Comparison of ENCODE assay signal across 15 cellular contexts in the genomic region with DNA sequence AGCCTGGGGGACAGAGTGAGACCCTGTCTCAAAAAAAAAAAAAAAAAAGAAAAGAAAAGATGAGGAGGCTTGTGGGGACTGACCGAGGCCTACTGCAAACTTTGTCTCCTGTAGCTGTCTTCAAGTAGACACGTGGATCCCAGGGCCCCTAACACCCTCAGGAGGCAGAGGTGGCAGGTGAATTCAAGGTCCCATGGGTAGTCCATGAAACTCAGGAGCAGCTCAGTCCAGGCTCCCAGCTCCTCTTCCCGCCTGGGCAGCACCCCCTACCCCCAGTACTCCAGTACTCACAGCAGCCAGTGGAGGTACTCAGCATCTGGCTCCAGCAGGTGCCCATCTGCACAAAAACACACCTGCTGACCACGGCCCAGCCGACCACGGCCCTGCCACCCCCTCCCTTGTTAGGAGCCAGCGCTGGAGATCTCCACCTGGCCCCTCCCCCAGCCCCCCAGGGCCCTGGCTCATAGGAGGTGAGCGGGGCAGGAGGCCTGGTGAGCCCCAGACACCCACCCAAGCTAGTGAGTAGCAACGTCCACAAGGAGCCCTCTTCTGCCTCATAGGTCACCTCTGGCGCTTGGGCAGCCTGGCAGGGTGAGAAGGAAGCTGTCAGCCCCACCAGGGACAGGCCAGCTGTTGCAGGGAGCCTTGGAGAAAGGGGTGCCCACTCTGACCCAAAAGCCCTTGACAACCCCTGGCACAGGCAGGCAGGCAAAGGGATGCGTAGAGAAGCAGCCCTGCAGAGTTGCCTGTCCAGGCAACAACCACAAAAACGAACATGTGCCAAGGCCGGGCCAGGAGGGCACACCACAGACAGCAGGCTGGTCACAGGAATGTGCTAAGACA. TPM values are rescaled to one million over a fixed set of nuclear protein-coding genes. Genes with fewer than 3 reads are reported as not detected.
DNase-seq lines count a peak whose midpoint lies in the region; ATAC-seq, FAIRE-seq and TF ChIP-seq lines count a peak whose summit lies in the region.
"Had no signal": no experiment of that assay in that cellular context is flagged by ENCODE, and none has a peak within 500 bp of the region (broad histone marks: within the 10 kb centered on the region; RNA-seq: fewer than 3 reads in every experiment).

No MANE protein-coding gene starts in this region.

- intact Hi-C loops in activated CD4-positive, alpha-beta T cell treated with anti-CD3 and anti-CD28 coated beads, Interleukin-2, amount 10 ng/mL, durations not matched to agents 24 days and 14 days (cut with micrococcal nuclease), result loop anchor here (10.0 kb wide), 2 partner anchors 174 to 204 kb away; partner anchors contain the start of genes EXOC7, GALR2, SRP68 and ZACN
- intact Hi-C loops in sigmoid colon (cut with DNase I), result loop anchor here (10.0 kb wide), 1 partner anchor 174 kb away; the partner anchor contains the start of genes GALR2, SRP68 and ZACN

- peaks cover 0 to 14% of the 10 kb centered on the region in 2 experiments; a peak in 2 of 4 replicates for H3K79me2 ChIP-seq in H1 (ENCODE audit: control insufficient read depth in 1 of 2, insufficient read depth in 2 of 2, low read length in 2 of 2)

- 90% methylated on average over 10 of the region's 13 CpGs; no CpG with 5 or more reads in 1 of the 2 experiments for WGBS in H1 (ENCODE audit: extremely low coverage in 1 of 2, insufficient coverage in 1 of 2, insufficient read length in 1 of 2, insufficient replicate concordance in 2 of 2, low coverage in 1 of 2, low lambda C conversion rate in 2 of 2, missing lambda C conversion rate in 1 of 2), 2 experiments
- 86 to 92% methylated on average over 13 of the region's 13 CpGs for WGBS in sigmoid colon, 2 donors

- no peak overlapping the region for H2BK20ac ChIP-seq in H1 (ENCODE audit: low read length)

- no peak overlapping the region for H3K23ac ChIP-seq in H1 (ENCODE audit: insufficient read length)

- H3K36me3 ChIP-seq in H1 (ENCODE audit: control insufficient read depth in 2 of 4, insufficient read depth in 4 of 4, low read length in 3 of 4) (peaks cover 5 to 35% (median 23%) of the 10 kb centered on the region in 4 experiments; a peak in 7 of 8 replicates), sigmoid colon (peaks cover 25 to 51% (median 34%) of the 10 kb centered on the region in 4 donors)

- no peak overlapping the region for H4K8ac ChIP-seq in H1 (ENCODE audit: extremely low read depth, insufficient read depth, low read length)

- no peak overlapping the region for H3K9ac ChIP-seq in H1 (replicated peaks in 1 of 4; ENCODE audit: extremely low read depth in 1 of 4, low read depth in 3 of 4, low read length in 3 of 4)
- H3K9ac ChIP-seq: BLaER1 had no signal

- H3K4me2 ChIP-seq in H1 (ENCODE audit: insufficient read depth in 1 of 2, low read depth in 2 of 2, low read length in 2 of 2), result no peak overlapping the region
- H3K4me2 ChIP-seq: BLaER1 had no signal

- no peak for ATAC-seq in HG02970 (IDR thresholded peaks at IDR 0.05; ENCODE audit: low FRiP score, unreplicated experiment)
- no peak for ATAC-seq in activated CD4-positive, CD25-positive, alpha-beta regulatory T cell treated with anti-CD3 and anti-CD28 coated beads, Interleukin-2, amount 50 U/mL, for 24 hours

- H3K27me3 Mint-ChIP-seq in activated CD4-positive, alpha-beta T cell treated with anti-CD3 and anti-CD28 coated beads, Interleukin-2, amount 10 ng/mL, durations not matched to agents 24 days and 14 days, result no peaks in the 10 kb centered on the region

- no peak overlapping the region for H3K56ac ChIP-seq in H1 (replicated peaks; ENCODE audit: insufficient read length, low read depth, low read length)

- H4K5ac ChIP-seq in H1 (ENCODE audit: insufficient read length, low read depth, low read length), result no peak overlapping the region

- DNase-seq in activated CD4-positive, alpha-beta T cell treated with anti-CD3 and anti-CD28 coated beads, Interleukin-2, amount 10 ng/mL, durations not matched to agents 24 days and 14 days, result peak; percentile 53
- no peak for DNase-seq in activated CD4-positive, alpha-beta T cell treated with anti-CD3 and anti-CD28 coated beads for 1 hour
- no peak for DNase-seq in H1 (ENCODE audit: low read depth in 1 of 2, low spot score in 2 of 2)
- DNase-seq in sigmoid colon, result peak; percentile 55
- DNase-seq: DMS 273 treated with DMSO at 0.1 percent for 48 hours, Kasumi-1, NCI-H1105 treated with DMSO at 0.1 percent for 48 hours, NCI-H187, NCI-H82, SHP77 treated with DMSO at 0.1 percent for 48 hours had no signal

- H2AK5ac ChIP-seq in H1 (ENCODE audit: low read depth, low read length), result no peak overlapping the region

- no peak for TF ChIP-seq RAD21 in H1 (IDR thresholded peaks at IDR 0.05 in 1 of 2, conservative IDR thresholded peaks at IDR 0.05 in 1 of 2; ENCODE audit: low read depth in 2 of 2, low read length in 2 of 2)

- no peak overlapping the region for H4K91ac ChIP-seq in H1 (replicated peaks; ENCODE audit: insufficient read length, low read length)

- H2BK120ac ChIP-seq in H1 (replicated peaks; ENCODE audit: low read depth, low read length), result no peak overlapping the region

- H2BK12ac ChIP-seq in H1 (ENCODE audit: low read depth, low read length), result no peak overlapping the region

- no peak for TF ChIP-seq EP300 in H1 (IDR thresholded peaks at IDR 0.05; ENCODE audit: borderline replicate concordance in 1 of 2, low read depth in 2 of 2, low read length in 2 of 2)
- TF ChIP-seq EP300 in sigmoid colon (IDR thresholded peaks at IDR 0.05), result no peak

- H3K79me1 ChIP-seq in H1 (ENCODE audit: low read depth, low read length), result no peaks in the 10 kb centered on the region; the same call in 1 of the 2 replicates

- peaks cover 0 to 7% (median 4%) of the 10 kb centered on the region in 4 experiments; a peak in 5 of 7 replicates for H3K4me1 ChIP-seq in H1 (replicated peaks in 1 of 4; ENCODE audit: control insufficient read depth in 3 of 4, insufficient read depth in 4 of 4, low read length in 3 of 4)
- peaks cover 0 to 30% (median 22%) of the 10 kb centered on the region in 4 donors for H3K4me1 ChIP-seq in sigmoid colon

- H3K27ac Mint-ChIP-seq in activated CD4-positive, alpha-beta T cell treated with anti-CD3 and anti-CD28 coated beads, Interleukin-2, amount 10 ng/mL, durations not matched to agents 24 days and 14 days, result no peak overlapping the region

- no peak overlapping the region for H3K14ac ChIP-seq in H1 (ENCODE audit: insufficient read length)

- no peak overlapping the region for H3K4me3 Mint-ChIP-seq in activated CD4-positive, alpha-beta T cell treated with anti-CD3 and anti-CD28 coated beads, Interleukin-2, amount 10 ng/mL, durations not matched to agents 24 days and 14 days

- POLR2A ChIA-PET in H1 (lab: Charles Lee; ENCODE audit: partially characterized antibody), result interaction anchor here (0.6 to 7.4 kb wide), 6 partner anchors 14 to 379 kb away, joined by 3 to 40 read pairs (median 3); no protein-coding TSS in a partner anchor

- peaks cover 11% of the 10 kb centered on the region for H3K4me1 Mint-ChIP-seq in activated CD4-positive, alpha-beta T cell treated with anti-CD3 and anti-CD28 coated beads, Interleukin-2, amount 10 ng/mL, durations not matched to agents 24 days and 14 days

- no peak overlapping the region for H2AFZ ChIP-seq in H1 (ENCODE audit: low read length)

- no peak overlapping the region for H2BK15ac ChIP-seq in H1 (ENCODE audit: low read length)

- CTCF ChIA-PET in H1 (lab: Charles Lee; ENCODE audit: partially characterized antibody), result interaction anchor here (0.6 to 51.3 kb wide), 6 partner anchors 11 to 1045 kb away, joined by 3 to 885 read pairs (median 4); partner anchors contain the start of gene CDK3

- no peaks in the 10 kb centered on the region for H3K9me3 Mint-ChIP-seq in activated CD4-positive, alpha-beta T cell treated with anti-CD3 and anti-CD28 coated beads, Interleukin-2, amount 10 ng/mL, durations not matched to agents 24 days and 14 days

- peaks cover 25% of the 10 kb centered on the region for H3K36me3 Mint-ChIP-seq in activated CD4-positive, alpha-beta T cell treated with anti-CD3 and anti-CD28 coated beads, Interleukin-2, amount 10 ng/mL, durations not matched to agents 24 days and 14 days (ENCODE audit: low read depth)

- TF ChIP-seq POLR2A in H1 (IDR thresholded peaks at IDR 0.05; ENCODE audit: control extremely low read depth in 1 of 2, low read depth in 2 of 2, low read length in 2 of 2), result no peak
- TF ChIP-seq POLR2A in sigmoid colon (IDR thresholded peaks at IDR 0.05), result no peak

- H3K4me3 ChIP-seq in H1 (ENCODE audit: extremely low read depth in 1 of 4, insufficient read depth in 2 of 4, low read depth in 3 of 4, low read length in 4 of 4) (no peak overlapping the region), sigmoid colon (no peak overlapping the region)
- H3K4me3 ChIP-seq: BLaER1 had no signal

- FAIRE-seq in H1 (lab: Jason Lieb, UNC), result no peak
- FAIRE-seq: RCC 7860 had no signal

- H3K27me3 ChIP-seq in H1 (replicated peaks in 1 of 4; ENCODE audit: control insufficient read depth in 3 of 4, extremely low read depth in 1 of 4, insufficient read depth in 3 of 4, low read length in 3 of 4) (no peaks in the 10 kb centered on the region), sigmoid colon (no peaks in the 10 kb centered on the region)
- H3K27me3 ChIP-seq: BLaER1 had no signal

- peaks cover 2 to 5% of the 10 kb centered on the region in 2 experiments for H4K20me1 ChIP-seq in H1 (replicated peaks in 1 of 2; ENCODE audit: control insufficient read depth in 1 of 2, insufficient read depth in 2 of 2, low read length in 2 of 2)
- H4K20me1 ChIP-seq: BLaER1 had no signal

- H3K9me3 ChIP-seq in H1 (ENCODE audit: insufficient read depth in 2 of 2, low read depth in 1 of 2, low read length in 1 of 2) (no peaks in the 10 kb centered on the region), sigmoid colon (no peaks in the 10 kb centered on the region)
- H3K9me3 ChIP-seq: BLaER1 had no signal

- no peak overlapping the region for H3K18ac ChIP-seq in H1 (ENCODE audit: extremely low read depth, low read length)

- TF ChIP-seq CTCF in H1 (IDR thresholded peaks at IDR 0.05; ENCODE audit: control extremely low read depth in 1 of 3, insufficient read depth in 1 of 3, low read depth in 1 of 3, low read length in 3 of 3) (no peak), sigmoid colon (IDR thresholded peaks at IDR 0.05) (no peak)

- H3K23me2 ChIP-seq in H1 (ENCODE audit: low read depth, low read length), result peaks cover 5% of the 10 kb centered on the region; the same call in 1 of the 2 replicates

- 0 out of 2 replicates have a peak overlapping the region, but pooled peaks have one; percentile 10 for H3K27ac ChIP-seq in H1 (ENCODE audit: low read depth, low read length)
- no peak overlapping the region for H3K27ac ChIP-seq in sigmoid colon
- H3K27ac ChIP-seq: 22Rv1, BLaER1 had no signal

- no peak overlapping the region for H3K4ac ChIP-seq in H1 (replicated peaks; ENCODE audit: insufficient read length, low read depth, low read length)

- H2BK5ac ChIP-seq in H1 (ENCODE audit: low read depth, low read length), result no peak overlapping the region

RNA-seq across cellular contexts. Expression of gene MRPL38, which starts 3.8 kb away (rescaled TPM):
- total RNA-seq in activated CD4-positive, alpha-beta T cell treated with anti-CD3 and anti-CD28 coated beads, Interleukin-2, amount 10 ng/mL, durations not matched to agents 24 days and 14 days, result 151 and 157 TPM in 2 replicates
- 125 and 132 TPM in 2 replicates for total RNA-seq in H1 (2021; fragmentation: NEBNext Ultra II Directional; extraction: Animal tissue kit (Norgen Biotek cat#: 25700))
- 78.4 and 138 TPM in 2 replicates for polyA plus RNA-seq in H1 (2011; rRNA removed)
- 67.5 TPM for polyA plus RNA-seq in H1 (2011; cell fraction: cytosol; rRNA removed)
- 231 TPM for polyA plus RNA-seq in H1 (2011; cell fraction: nucleus; rRNA removed)
- 52.3 to 79.2 TPM (median 70.2 TPM) in 4 replicates for polyA plus RNA-seq in H1 (2012, experiment 1 of 2)
- polyA plus RNA-seq in H1 (2012, experiment 2 of 2), result 69.1 TPM
- 75.5 TPM for polyA plus RNA-seq in H1 (2013, experiment 1 of 2)
- polyA plus RNA-seq in H1 (2013, experiment 2 of 2), result 69.0 TPM
- polyA minus RNA-seq in H1 (2011; rRNA and poly(A)+ RNA removed), result 33.2 and 44.3 TPM in 2 replicates
- polyA minus RNA-seq in H1 (2011; cell fraction: cytosol; rRNA and poly(A)+ RNA removed), result 53.9 TPM
- 66.2 TPM for polyA minus RNA-seq in H1 (2011; cell fraction: nucleus; rRNA and poly(A)+ RNA removed)
- 10 to 100 TPM; 32.8 to 50.6 (median 41.8) TPM for total RNA-seq in sigmoid colon
- polyA plus RNA-seq in sigmoid colon, result 10 to 100 TPM; 55.9 to 71.5 (median 57.1) TPM

RNA-seq across cellular contexts. Expression of gene TRIM65, which starts 4.2 kb away (rescaled TPM):
- total RNA-seq in activated CD4-positive, alpha-beta T cell treated with anti-CD3 and anti-CD28 coated beads, Interleukin-2, amount 10 ng/mL, durations not matched to agents 24 days and 14 days, result 47.6 and 48.1 TPM in 2 replicates
- total RNA-seq in H1 (2021; fragmentation: NEBNext Ultra II Directional; extraction: Animal tissue kit (Norgen Biotek cat#: 25700)), result 47.7 and 48.6 TPM in 2 replicates
- polyA plus RNA-seq in H1 (2011; rRNA removed) (21.2 and 25.6 TPM in 2 replicates), sigmoid colon (10 to 100 TPM in 2 of 3 donors, 1 to 10 TPM in 1; 7.2 to 19.1 (median 10.2) TPM)
- 24.5 TPM for polyA plus RNA-seq in H1 (2011; cell fraction: cytosol; rRNA removed)
- 26.6 TPM for polyA plus RNA-seq in H1 (2011; cell fraction: nucleus; rRNA removed)
- polyA plus RNA-seq in H1 (2012, experiment 1 of 2), result 30.2 to 35.1 TPM (median 31.2 TPM) in 4 replicates
- polyA plus RNA-seq in H1 (2012, experiment 2 of 2), result 28.8 TPM
- polyA plus RNA-seq in H1 (2013, experiment 1 of 2), result 23.2 TPM
- polyA plus RNA-seq in H1 (2013, experiment 2 of 2), result 22.1 TPM
- polyA minus RNA-seq in H1 (2011; rRNA and poly(A)+ RNA removed), result 9.4 and 9.6 TPM in 2 replicates
- 17.1 TPM for polyA minus RNA-seq in H1 (2011; cell fraction: cytosol; rRNA and poly(A)+ RNA removed)
- 16.2 TPM for polyA minus RNA-seq in H1 (2011; cell fraction: nucleus; rRNA and poly(A)+ RNA removed)
- 10 to 100 TPM; 22.4 to 27.5 (median 25.1) TPM for total RNA-seq in sigmoid colon

RNA-seq across cellular contexts. Expression of gene TRIM47, which starts 22.5 kb away (rescaled TPM):
- 25.2 and 33.2 TPM in 2 replicates for total RNA-seq in activated CD4-positive, alpha-beta T cell treated with anti-CD3 and anti-CD28 coated beads, Interleukin-2, amount 10 ng/mL, durations not matched to agents 24 days and 14 days
- 5.1 and 6.4 TPM in 2 replicates for total RNA-seq in H1 (2021; fragmentation: NEBNext Ultra II Directional; extraction: Animal tissue kit (Norgen Biotek cat#: 25700))
- 6.3 and 11.6 TPM in 2 replicates for polyA plus RNA-seq in H1 (2011; rRNA removed)
- 6.2 TPM for polyA plus RNA-seq in H1 (2011; cell fraction: cytosol; rRNA removed)
- polyA plus RNA-seq in H1 (2011; cell fraction: nucleus; rRNA removed), result 12.1 TPM
- 5.0 to 8.3 TPM (median 5.5 TPM) in 4 replicates for polyA plus RNA-seq in H1 (2012, experiment 1 of 2)
- 5.4 TPM for polyA plus RNA-seq in H1 (2012, experiment 2 of 2)
- 5.7 TPM for polyA plus RNA-seq in H1 (2013, experiment 1 of 2)
- 6.1 TPM for polyA plus RNA-seq in H1 (2013, experiment 2 of 2)
- 2.6 and 3.7 TPM in 2 replicates for polyA minus RNA-seq in H1 (2011; rRNA and poly(A)+ RNA removed)
- 5.0 TPM for polyA minus RNA-seq in H1 (2011; cell fraction: cytosol; rRNA and poly(A)+ RNA removed)
- 6.2 TPM for polyA minus RNA-seq in H1 (2011; cell fraction: nucleus; rRNA and poly(A)+ RNA removed)
- 10 to 100 TPM; 27.8 to 40.9 (median 37.2) TPM for total RNA-seq in sigmoid colon
- polyA plus RNA-seq in sigmoid colon, result 10 to 100 TPM; 28.7 to 41.0 (median 39.0) TPM

RNA-seq across cellular contexts. Expression of gene FBF1, which starts 39.9 kb away (rescaled TPM):
- 17.5 and 18.6 TPM in 2 replicates for total RNA-seq in activated CD4-positive, alpha-beta T cell treated with anti-CD3 and anti-CD28 coated beads, Interleukin-2, amount 10 ng/mL, durations not matched to agents 24 days and 14 days
- total RNA-seq in H1 (2021; fragmentation: NEBNext Ultra II Directional; extraction: Animal tissue kit (Norgen Biotek cat#: 25700)), result 13.1 and 13.8 TPM in 2 replicates
- polyA plus RNA-seq in H1 (2011; rRNA removed) (8.1 and 12.5 TPM in 2 replicates), sigmoid colon (1 to 10 TPM; 1.2 to 9.0 (median 2.5) TPM)
- 12.0 TPM for polyA plus RNA-seq in H1 (2011; cell fraction: cytosol; rRNA removed)
- 68.3 TPM for polyA plus RNA-seq in H1 (2011; cell fraction: nucleus; rRNA removed)
- 5.6 to 12.5 TPM (median 10.6 TPM) in 4 replicates for polyA plus RNA-seq in H1 (2012, experiment 1 of 2)
- 4.3 TPM for polyA plus RNA-seq in H1 (2012, experiment 2 of 2)
- polyA plus RNA-seq in H1 (2013, experiment 1 of 2), result 4.9 TPM
- polyA plus RNA-seq in H1 (2013, experiment 2 of 2), result 4.5 TPM
- 6.9 and 8.7 TPM in 2 replicates for polyA minus RNA-seq in H1 (2011; rRNA and poly(A)+ RNA removed)
- 9.8 TPM for polyA minus RNA-seq in H1 (2011; cell fraction: cytosol; rRNA and poly(A)+ RNA removed)
- 27.4 TPM for polyA minus RNA-seq in H1 (2011; cell fraction: nucleus; rRNA and poly(A)+ RNA removed)
- total RNA-seq in sigmoid colon, result 10 to 100 TPM in 1 of 4 donors, 1 to 10 TPM in 3; 4.4 to 16.6 (median 6.3) TPM

RNA-seq across cellular contexts. Expression of gene WBP2, which starts 45.8 kb away (rescaled TPM):
- total RNA-seq in activated CD4-positive, alpha-beta T cell treated with anti-CD3 and anti-CD28 coated beads, Interleukin-2, amount 10 ng/mL, durations not matched to agents 24 days and 14 days, result 68.9 and 70.0 TPM in 2 replicates
- 61.8 and 71.2 TPM in 2 replicates for total RNA-seq in H1 (2021; fragmentation: NEBNext Ultra II Directional; extraction: Animal tissue kit (Norgen Biotek cat#: 25700))
- polyA plus RNA-seq in H1 (2011; rRNA removed) (48.2 and 72.0 TPM in 2 replicates), sigmoid colon (100 to 1,000 TPM in 1 of 3 donors, 10 to 100 TPM in 2; 87.1 to 110 (median 91.3) TPM)
- 19.9 TPM for polyA plus RNA-seq in H1 (2011; cell fraction: cytosol; rRNA removed)
- 66.9 TPM for polyA plus RNA-seq in H1 (2011; cell fraction: nucleus; rRNA removed)
- polyA plus RNA-seq in H1 (2012, experiment 1 of 2), result 66.8 to 74.2 TPM (median 69.2 TPM) in 4 replicates
- polyA plus RNA-seq in H1 (2012, experiment 2 of 2), result 67.1 TPM
- polyA plus RNA-seq in H1 (2013, experiment 1 of 2), result 61.6 TPM
- polyA plus RNA-seq in H1 (2013, experiment 2 of 2), result 60.1 TPM
- 29.7 and 44.3 TPM in 2 replicates for polyA minus RNA-seq in H1 (2011; rRNA and poly(A)+ RNA removed)
- 31.1 TPM for polyA minus RNA-seq in H1 (2011; cell fraction: cytosol; rRNA and poly(A)+ RNA removed)
- polyA minus RNA-seq in H1 (2011; cell fraction: nucleus; rRNA and poly(A)+ RNA removed), result 30.8 TPM
- 10 to 100 TPM; 44.2 to 73.1 (median 56.9) TPM for total RNA-seq in sigmoid colon

Comparison
In these comparisons a context has a peak if more than half of its experiments do, and no peak if none do; other contexts are left out.
1. DNase-seq: peak in activated CD4-positive, alpha-beta T cell treated with anti-CD3 and anti-CD28 coated beads, Interleukin-2, amount 10 ng/mL, durations not matched to agents 24 days and 14 days (single experiment) and sigmoid colon (single experiment); none in activated CD4-positive, alpha-beta T cell treated with anti-CD3 and anti-CD28 coated beads for 1 hour (single experiment) and H1 (0 of 2).